Comparison of ENCODE assay signal across 18 cellular contexts in genomic region chr6:169766232-169766631, GRCh38. TPM values are rescaled to one million over a fixed set of nuclear protein-coding genes. Genes with fewer than 3 reads are reported as not detected.
DNase-seq lines count a peak whose midpoint lies in the region; ATAC-seq, FAIRE-seq and TF ChIP-seq lines count a peak whose summit lies in the region.
"Had no signal": no experiment of that assay in that cellular context is flagged by ENCODE, and none has a peak within 500 bp of the region (broad histone marks: within the 10 kb centered on the region; RNA-seq: fewer than 3 reads in every experiment).

No MANE protein-coding gene starts in this region.

- H3K9ac ChIP-seq in adipocyte (ENCODE audit: low read length): no peak overlapping the region
- H3K9ac ChIP-seq in HepG2 (ENCODE audit: insufficient read depth, low read depth, low read length): no peak overlapping the region

- DNase-seq in adipocyte (ENCODE audit: low read depth) (peak; percentile 49), fibroblast of peridontal ligament (ENCODE audit: extremely low read depth) (peak; percentile 17), HepG2 (ENCODE audit: low spot score) (no peak), superior temporal gyrus (ENCODE audit: extremely low spot score) (peak; percentile 13), aorta (no peak), SK-N-DZ (ENCODE audit: low spot score) (no peak)
- DNase-seq: C1 segment of cervical spinal cord, DMS79 treated with DMSO at 0.1 percent for 48 hours, GOT3, NCI-H1105 treated with DMSO at 0.1 percent for 48 hours, NCI-H1694, NCI-H748 treated with DMSO at 0.1 percent for 48 hours, Peyer's patch had no signal

- BruUV-seq in HepG2 (replicated peaks; lab: Mats Ljungman, UMichigan): no TSS peak

- ATAC-seq in HepG2 (peak; percentile 60), aorta (ENCODE audit: low FRiP score) (no peak), GM21423 (IDR thresholded peaks at IDR 0.05; ENCODE audit: unreplicated experiment) (no peak)
- ATAC-seq in activated CD4-positive, CD25-positive, alpha-beta regulatory T cell treated with anti-CD3 and anti-CD28 coated beads, Interleukin-2, amount 50 U/mL, for 24 hours: no peak
- ATAC-seq: HCT116 had no signal

- no peaks in the 10 kb centered on the region for H3K9me3 ChIP-seq in adipocyte (ENCODE audit: control insufficient read depth, low read length)
- H3K9me3 ChIP-seq in HepG2 (ENCODE audit: low read length): no peaks in the 10 kb centered on the region
- H3K9me3 ChIP-seq in aorta (ENCODE audit: control insufficient read depth, low read length): no peaks in the 10 kb centered on the region
- H3K9me3 ChIP-seq: Peyer's patch had no signal

- H3K4me1 ChIP-seq in adipocyte (ENCODE audit: control insufficient read depth, insufficient read depth, low read length) (no peaks in the 10 kb centered on the region), HepG2 (ENCODE audit: insufficient read depth, low read length) (peaks cover 22% of the 10 kb centered on the region), aorta (ENCODE audit: control insufficient read depth in 1 of 2, insufficient read depth in 2 of 2, low read length in 2 of 2) (no peaks in the 10 kb centered on the region)
- H3K4me1 ChIP-seq: Peyer's patch had no signal

- no peak overlapping the region for H2AFZ ChIP-seq in HepG2 (ENCODE audit: low read length)

- POLR2A ChIA-PET in HepG2 (lab: Yijun Ruan, JAX): interaction anchor here (1.0 to 1.9 kb wide), 5 partner anchors 15 to 65 kb away, joined by 3 to 9 read pairs (median 5); partner anchors contain the start of genes C6orf120, DYNLT2, ERMARD and WDR27

- H3K27ac ChIP-seq in HepG2 (ENCODE audit: extremely low read length, insufficient read depth, low read length) (peak overlapping the region; percentile 17), aorta (ENCODE audit: low read depth in 1 of 2, low read length in 2 of 2) (no peak overlapping the region)
- H3K27ac ChIP-seq: Peyer's patch, SK-N-MC had no signal

- intact Hi-C loops in HepG2 (cut with micrococcal nuclease; ENCODE audit: unreplicated experiment): no loop called here
- intact Hi-C loops in aorta (cut with DNase I): no loop called here

- in situ Hi-C loops in HepG2 (cut with HindIII; ENCODE audit: extremely low pct_ligation_motif_present, low pct_unique_long_range_greater_than_20kb): no loop called here

- H3K27me3 ChIP-seq in adipocyte (replicated peaks; ENCODE audit: control insufficient read depth, insufficient read depth, low read length) (no peaks in the 10 kb centered on the region), HepG2 (ENCODE audit: control insufficient read depth in 1 of 2, insufficient read depth in 2 of 2, low read length in 2 of 2) (no peaks in the 10 kb centered on the region), aorta (ENCODE audit: control insufficient read depth in 1 of 2, insufficient read depth in 2 of 2, low read length in 1 of 2) (no peaks in the 10 kb centered on the region)
- H3K27me3 ChIP-seq: Peyer's patch had no signal

- CTCF ChIA-PET in HepG2 (lab: Yijun Ruan, JAX; ENCODE audit: low intra/inter-chr PET ratio, low total read pairs): no interaction called here

- TF ChIP-seq RAD21 in HepG2 (CRISPR knock-in tag; IDR thresholded peaks at IDR 0.05): no peak

- no peaks in the 10 kb centered on the region for H3K79me2 ChIP-seq in HepG2 (ENCODE audit: insufficient read depth, low read length)

- no peak for TF ChIP-seq CTCF in HepG2 (CRISPR knock-in tag; IDR thresholded peaks at IDR 0.05)

- H3K4me3 ChIP-seq in adipocyte (ENCODE audit: low read length): no peak overlapping the region
- no peak overlapping the region for H3K4me3 ChIP-seq in HepG2 (replicated peaks in 1 of 3; ENCODE audit: insufficient read depth in 1 of 3, low read depth in 2 of 3, low read length in 3 of 3)
- H3K4me3 ChIP-seq in aorta (ENCODE audit: low read length in 2 of 2): no peak overlapping the region
- H3K4me3 ChIP-seq: Peyer's patch, SK-N-MC had no signal

- H4K20me1 ChIP-seq in HepG2 (ENCODE audit: insufficient read depth, low read length): no peaks in the 10 kb centered on the region

- no peak overlapping the region for H3K4me2 ChIP-seq in HepG2 (ENCODE audit: low read depth, low read length)

- FAIRE-seq in HepG2 (lab: Jason Lieb, UNC): peak; percentile 8
- FAIRE-seq: D721Med had no signal

- TF ChIP-seq EP300 in HepG2 (IDR thresholded peaks at IDR 0.05; ENCODE audit: low read depth in 2 of 2, low read length in 2 of 2) (no peak), HepG2 (CRISPR knock-in tag; IDR thresholded peaks at IDR 0.05; ENCODE audit: borderline replicate concordance) (no peak)

- H3K36me3 ChIP-seq in adipocyte (ENCODE audit: control insufficient read depth, insufficient read depth, low read length, severe bottlenecking) (peaks cover 78% of the 10 kb centered on the region), HepG2 (replicated peaks in 1 of 2; ENCODE audit: control insufficient read depth in 1 of 2, insufficient read depth in 2 of 2, low read length in 2 of 2) (no peaks in the 10 kb centered on the region), aorta (ENCODE audit: control insufficient read depth in 1 of 2, insufficient read depth in 2 of 2, low read length in 1 of 2) (peaks cover 0 to 2% of the 10 kb centered on the region in 2 donors)

- TF ChIP-seq POLR2A in HepG2 (IDR thresholded peaks at IDR 0.05; ENCODE audit: insufficient read depth in 1 of 2, low read depth in 2 of 2, low read length in 2 of 2): no peak

- 56% methylated on average over 5 of the region's 5 CpGs for WGBS in HepG2 (ENCODE audit: low lambda C conversion rate)
- 48 to 50% methylated on average over 5 of the region's 5 CpGs for WGBS in aorta, 2 donors

RNA-seq across cellular contexts. Expression of gene ERMARD, which starts 14.8 kb away (rescaled TPM):
- total RNA-seq in HepG2 (2016; rRNA removed; fragmentation: Illumina TruSeq; extraction: Trizol) (8.4 and 10.7 TPM in 2 replicates), aorta (10 to 100 TPM; 15.0 to 29.3 TPM)
- 5.5 and 7.1 TPM in 2 replicates for total RNA-seq in HepG2 (2016; cell fraction: cytosol; rRNA removed; fragmentation: Illumina TruSeq; extraction: Trizol; ENCODE audit: low read depth)
- 7.1 and 13.2 TPM in 2 replicates for total RNA-seq in HepG2 (2016; cell fraction: insoluble cytoplasmic fraction; rRNA removed; fragmentation: Illumina TruSeq; extraction: Trizol)
- 7.3 and 7.5 TPM in 2 replicates for total RNA-seq in HepG2 (2016; cell fraction: membrane; rRNA removed; fragmentation: Illumina TruSeq; extraction: Trizol)
- 16.6 and 17.0 TPM in 2 replicates for total RNA-seq in HepG2 (2016; cell fraction: nucleus; rRNA removed; fragmentation: Illumina TruSeq; extraction: Trizol)
- polyA plus RNA-seq in HepG2 (2011; rRNA removed) (8.8 and 11.6 TPM in 2 replicates), aorta (10 to 100 TPM; 10.3 to 72.8 TPM)
- polyA plus RNA-seq in HepG2 (2011; cell fraction: cytosol; rRNA removed): 6.1 and 7.4 TPM in 2 replicates
- 35.0 and 45.3 TPM in 2 replicates for polyA plus RNA-seq in HepG2 (2011; cell fraction: nucleus; rRNA removed)
- 7.7 and 8.9 TPM in 2 replicates for polyA plus RNA-seq in HepG2 (2012)
- polyA plus RNA-seq in HepG2 (2016; cell fraction: cytosol; fragmentation: Illumina TruSeq; extraction: Trizol; ENCODE audit: low read depth): 1.9 and 2.2 TPM in 2 replicates
- 4.8 and 5.9 TPM in 2 replicates for polyA plus RNA-seq in HepG2 (2016; cell fraction: insoluble cytoplasmic fraction; fragmentation: Illumina TruSeq; extraction: Trizol; ENCODE audit: low read depth)
- 2.4 and 3.3 TPM in 2 replicates for polyA plus RNA-seq in HepG2 (2016; cell fraction: membrane; fragmentation: Illumina TruSeq; extraction: Trizol; ENCODE audit: low read depth)
- 28.4 and 29.0 TPM in 2 replicates for polyA plus RNA-seq in HepG2 (2016; cell fraction: nucleus; fragmentation: Illumina TruSeq; extraction: Trizol; ENCODE audit: insufficient read depth, low read depth)
- polyA minus RNA-seq in HepG2 (2011; rRNA and poly(A)+ RNA removed; ENCODE audit: low replicate concordance): 6.3 TPM in 2 replicates
- polyA minus RNA-seq in HepG2 (2011; cell fraction: cytosol; rRNA and poly(A)+ RNA removed): 2.4 and 4.4 TPM in 2 replicates
- polyA minus RNA-seq in HepG2 (2011; cell fraction: nucleus; rRNA and poly(A)+ RNA removed): 10.9 and 14.3 TPM in 2 replicates
- polyA plus RNA-seq in SK-N-DZ (2014; cell fraction: cytosol; rRNA removed): 19.6 and 35.9 TPM in 2 replicates
- polyA plus RNA-seq in SK-N-DZ (2014; cell fraction: nucleus; rRNA removed): 56.0 and 67.8 TPM in 2 replicates

RNA-seq across cellular contexts. Expression of gene DYNLT2, which starts 14.9 kb away (rescaled TPM):
- total RNA-seq in HepG2 (2016; rRNA removed; fragmentation: Illumina TruSeq; extraction: Trizol) (3.1 and 4.3 TPM in 2 replicates), aorta (1 to 10 TPM; 1.2 to 2.8 TPM)
- total RNA-seq in HepG2 (2016; cell fraction: cytosol; rRNA removed; fragmentation: Illumina TruSeq; extraction: Trizol; ENCODE audit: low read depth): 1.7 and 1.9 TPM in 2 replicates
- 3.0 and 4.1 TPM in 2 replicates for total RNA-seq in HepG2 (2016; cell fraction: insoluble cytoplasmic fraction; rRNA removed; fragmentation: Illumina TruSeq; extraction: Trizol)
- total RNA-seq in HepG2 (2016; cell fraction: membrane; rRNA removed; fragmentation: Illumina TruSeq; extraction: Trizol): 4.9 and 5.8 TPM in 2 replicates
- 6.6 and 7.6 TPM in 2 replicates for total RNA-seq in HepG2 (2016; cell fraction: nucleus; rRNA removed; fragmentation: Illumina TruSeq; extraction: Trizol)
- polyA plus RNA-seq in HepG2 (2011; rRNA removed) (1.7 and 2.1 TPM in 2 replicates), aorta (1 to 10 TPM; 1.6 to 1.9 TPM)
- polyA plus RNA-seq in HepG2 (2011; cell fraction: cytosol; rRNA removed): 1.1 TPM in 2 replicates
- 2.6 and 3.0 TPM in 2 replicates for polyA plus RNA-seq in HepG2 (2011; cell fraction: nucleus; rRNA removed)
- polyA plus RNA-seq in HepG2 (2012): 6.2 and 8.3 TPM in 2 replicates
- 1.8 and 2.2 TPM in 2 replicates for polyA plus RNA-seq in HepG2 (2016; cell fraction: cytosol; fragmentation: Illumina TruSeq; extraction: Trizol; ENCODE audit: low read depth)
- 3.8 and 4.0 TPM in 2 replicates for polyA plus RNA-seq in HepG2 (2016; cell fraction: insoluble cytoplasmic fraction; fragmentation: Illumina TruSeq; extraction: Trizol; ENCODE audit: low read depth)
- 5.3 and 5.7 TPM in 2 replicates for polyA plus RNA-seq in HepG2 (2016; cell fraction: membrane; fragmentation: Illumina TruSeq; extraction: Trizol; ENCODE audit: low read depth)
- 10.1 and 11.1 TPM in 2 replicates for polyA plus RNA-seq in HepG2 (2016; cell fraction: nucleus; fragmentation: Illumina TruSeq; extraction: Trizol; ENCODE audit: insufficient read depth, low read depth)
- polyA minus RNA-seq in HepG2 (2011; rRNA and poly(A)+ RNA removed; ENCODE audit: low replicate concordance): 0.30 and 0.36 TPM in 2 replicates
- 0.30 and 1.1 TPM in 2 replicates for polyA minus RNA-seq in HepG2 (2011; cell fraction: cytosol; rRNA and poly(A)+ RNA removed)
- 5.0 and 5.8 TPM in 2 replicates for polyA minus RNA-seq in HepG2 (2011; cell fraction: nucleus; rRNA and poly(A)+ RNA removed)
- polyA plus RNA-seq in SK-N-DZ (2014; cell fraction: cytosol; rRNA removed): 6.1 and 7.2 TPM in 2 replicates
- 7.0 and 9.2 TPM in 2 replicates for polyA plus RNA-seq in SK-N-DZ (2014; cell fraction: nucleus; rRNA removed)

RNA-seq across cellular contexts. Expression of gene PHF10, which starts 41.9 kb away (rescaled TPM):
- 42.1 and 58.5 TPM in 2 replicates for total RNA-seq in HepG2 (2016; rRNA removed; fragmentation: Illumina TruSeq; extraction: Trizol)
- total RNA-seq in HepG2 (2016; cell fraction: cytosol; rRNA removed; fragmentation: Illumina TruSeq; extraction: Trizol; ENCODE audit: low read depth): 38.4 and 41.0 TPM in 2 replicates
- 39.7 and 57.3 TPM in 2 replicates for total RNA-seq in HepG2 (2016; cell fraction: insoluble cytoplasmic fraction; rRNA removed; fragmentation: Illumina TruSeq; extraction: Trizol)
- total RNA-seq in HepG2 (2016; cell fraction: membrane; rRNA removed; fragmentation: Illumina TruSeq; extraction: Trizol): 63.2 and 66.3 TPM in 2 replicates
- total RNA-seq in HepG2 (2016; cell fraction: nucleus; rRNA removed; fragmentation: Illumina TruSeq; extraction: Trizol): 70.6 and 78.5 TPM in 2 replicates
- 84.1 and 88.0 TPM in 2 replicates for polyA plus RNA-seq in HepG2 (2011; rRNA removed)
- polyA plus RNA-seq in HepG2 (2011; cell fraction: cytosol; rRNA removed): 28.9 and 50.3 TPM in 2 replicates
- 115 and 149 TPM in 2 replicates for polyA plus RNA-seq in HepG2 (2011; cell fraction: nucleus; rRNA removed)
- polyA plus RNA-seq in HepG2 (2012): 126 and 147 TPM in 2 replicates
- polyA plus RNA-seq in HepG2 (2016; cell fraction: cytosol; fragmentation: Illumina TruSeq; extraction: Trizol; ENCODE audit: low read depth): 27.2 and 31.3 TPM in 2 replicates
- polyA plus RNA-seq in HepG2 (2016; cell fraction: insoluble cytoplasmic fraction; fragmentation: Illumina TruSeq; extraction: Trizol; ENCODE audit: low read depth): 105 and 115 TPM in 2 replicates
- 54.1 and 57.5 TPM in 2 replicates for polyA plus RNA-seq in HepG2 (2016; cell fraction: membrane; fragmentation: Illumina TruSeq; extraction: Trizol; ENCODE audit: low read depth)
- polyA plus RNA-seq in HepG2 (2016; cell fraction: nucleus; fragmentation: Illumina TruSeq; extraction: Trizol; ENCODE audit: insufficient read depth, low read depth): 176 and 187 TPM in 2 replicates
- polyA minus RNA-seq in HepG2 (2011; rRNA and poly(A)+ RNA removed; ENCODE audit: low replicate concordance): 13.6 and 19.1 TPM in 2 replicates
- polyA minus RNA-seq in HepG2 (2011; cell fraction: cytosol; rRNA and poly(A)+ RNA removed): 38.1 and 47.9 TPM in 2 replicates
- 131 and 155 TPM in 2 replicates for polyA minus RNA-seq in HepG2 (2011; cell fraction: nucleus; rRNA and poly(A)+ RNA removed)
- 10 to 100 TPM; 59.4 to 59.8 TPM for total RNA-seq in aorta
- 10 to 100 TPM; 49.9 to 54.3 TPM for polyA plus RNA-seq in aorta
- polyA plus RNA-seq in SK-N-DZ (2014; cell fraction: cytosol; rRNA removed): 40.9 and 45.4 TPM in 2 replicates
- 42.7 and 78.4 TPM in 2 replicates for polyA plus RNA-seq in SK-N-DZ (2014; cell fraction: nucleus; rRNA removed)

Comparison
In these comparisons a context has a peak if more than half of its experiments do, and no peak if none do; other contexts are left out.
1. DNase-seq: peak in adipocyte (single experiment), fibroblast of peridontal ligament (single experiment) and superior temporal gyrus (single experiment); none in HepG2 (single experiment), aorta (0 of 2) and SK-N-DZ (single experiment).